Comparison of ENCODE assay signal across 7 cellular contexts in the genomic region with DNA sequence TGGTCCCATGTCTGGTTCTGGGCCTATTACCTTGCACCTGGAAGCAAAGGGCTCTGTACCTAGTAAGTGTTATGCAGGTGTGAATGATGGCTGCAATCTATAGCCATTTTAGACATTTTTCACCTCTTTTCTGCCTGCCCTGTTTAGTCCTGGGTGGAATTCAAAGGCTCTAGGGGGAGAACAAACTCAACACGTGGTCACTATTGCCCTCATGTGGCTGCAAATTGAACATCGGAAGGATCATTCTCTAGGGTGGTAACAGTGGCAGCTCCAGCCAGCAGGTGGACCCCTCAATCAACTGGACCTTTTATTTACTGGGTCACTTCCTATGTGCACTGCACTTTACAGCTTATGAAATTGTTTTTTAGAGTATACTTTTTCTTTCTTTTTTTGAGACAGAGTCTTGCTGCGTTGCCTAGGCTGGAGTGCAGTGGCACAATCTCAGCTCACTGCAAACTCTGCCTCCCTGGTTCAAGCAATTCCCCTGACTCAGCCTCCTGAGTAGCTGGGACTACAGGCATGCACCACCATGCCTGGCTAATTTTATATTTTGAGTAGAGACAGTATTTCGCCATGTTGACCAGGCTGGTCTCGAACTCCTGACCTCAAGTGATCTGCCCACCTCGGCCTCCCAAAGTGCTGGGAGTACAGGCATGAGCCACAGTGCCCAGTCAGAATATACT. TPM values are rescaled to one million over a fixed set of nuclear protein-coding genes. Genes with fewer than 3 reads are reported as not detected.
DNase-seq lines count a peak whose midpoint lies in the region; ATAC-seq and TF ChIP-seq lines count a peak whose summit lies in the region.
"Not testable (repeated sequence)": the region's sequence is repeated elsewhere in the genome, so short reads cannot be mapped to it uniquely, and the experiment has no call there.

No MANE protein-coding gene starts in this region.

- TF ChIP-seq CTCF in psoas muscle (IDR thresholded peaks at IDR 0.05) = peak; percentile 52

- DNase-seq in GM04504 (ENCODE audit: low read depth) (peak; percentile 25), MG63 (peak; percentile 23), NT2/D1 (ENCODE audit: low read depth, low spot score) (peak; percentile 56), cerebellum (ENCODE audit: low spot score) (peak; percentile 69), iPS DF 19.7 (ENCODE audit: low read depth, low spot score) (peak; percentile 57)
- peak; percentile 34 to 45 for DNase-seq in activated CD4-positive, alpha-beta T cell treated with anti-CD3 and anti-CD28 coated beads, Interleukin-2, amount 50 U/mL, for 48 hours
- DNase-seq in psoas muscle = not testable (repeated sequence)

- not testable (repeated sequence) for H3K9me3 ChIP-seq in MG63; NT2/D1 (ENCODE audit: insufficient read depth, low read length); psoas muscle

- not testable (repeated sequence) for H3K4me1 ChIP-seq in NT2/D1 (ENCODE audit: insufficient read depth, insufficient read length); psoas muscle

- intact Hi-C loops in psoas muscle (cut with DNase I) = loop anchor here in 1 of 2 donors (5.0 to 10.0 kb wide), 2 partner anchors 194 to 199 kb away; no protein-coding TSS in a partner anchor

- H3K27ac ChIP-seq in psoas muscle = not testable (repeated sequence)

- peak in 1 of 4 donors; percentile 46 for ATAC-seq in psoas muscle

- H3K9ac ChIP-seq in NT2/D1 (ENCODE audit: insufficient read length, low read depth) = not testable (repeated sequence)

- H3K4me3 ChIP-seq in MG63; NT2/D1 (ENCODE audit: insufficient read length, low read depth); psoas muscle: not testable (repeated sequence)

- WGBS in psoas muscle, 3 donors = 41 to 43% (median 42%) methylated on average over 6 of the region's 6 CpGs

- H3K36me3 ChIP-seq in MG63; NT2/D1 (ENCODE audit: insufficient read depth, insufficient read length, low read length); psoas muscle (ENCODE audit: insufficient read depth in 1 of 2, low read depth in 1 of 2): not testable (repeated sequence)

- not testable (repeated sequence) for H3K27me3 ChIP-seq in MG63; NT2/D1 (ENCODE audit: insufficient read depth, insufficient read length); psoas muscle (ENCODE audit: insufficient read depth in 3 of 3, low read length in 2 of 3)

RNA-seq across cellular contexts. Expression of gene BPIFB4, which starts 16.6 kb away (rescaled TPM):
- total RNA-seq in MG63 (2014; rRNA removed; shearing (Covaris generic); ENCODE audit: low replicate concordance) = not detected in 2 replicates
- total RNA-seq in cerebellum (not detected), psoas muscle (not detected)
- polyA plus RNA-seq in psoas muscle = not detected

RNA-seq across cellular contexts. Expression of gene BPIFB3, which starts 42.3 kb away (rescaled TPM):
- total RNA-seq in MG63 (2014; rRNA removed; shearing (Covaris generic); ENCODE audit: low replicate concordance) = not detected in 2 replicates
- not detected for total RNA-seq in cerebellum
- total RNA-seq in psoas muscle = not detected
- polyA plus RNA-seq in psoas muscle = not detected
